Comparison of ENCODE assay signal across 19 cellular contexts in the genomic region with DNA sequence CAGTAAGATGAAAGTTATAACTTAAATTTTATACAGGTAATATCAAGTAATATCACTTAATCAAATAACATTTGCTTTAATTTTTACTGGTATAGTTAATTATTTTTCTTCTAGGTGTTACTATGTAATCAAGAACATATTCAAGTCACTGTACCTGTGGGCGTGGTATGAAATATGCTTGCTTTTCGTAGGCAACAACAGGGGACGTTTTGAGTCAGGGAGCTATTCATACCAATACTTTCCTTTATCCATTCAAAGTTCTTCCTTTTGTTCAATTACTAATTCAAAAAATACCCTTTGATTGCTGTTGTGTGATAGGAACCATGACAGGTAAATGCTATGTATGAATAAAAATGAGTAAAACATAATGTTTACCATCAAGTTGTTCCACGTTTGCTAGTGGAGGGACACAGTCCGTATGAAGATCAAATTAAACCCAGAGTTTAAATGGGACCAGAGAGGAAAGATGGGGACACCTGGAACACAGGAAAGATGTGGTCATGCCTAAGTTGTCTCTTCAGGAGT.
DNase-seq lines count a peak whose midpoint lies in the region; ATAC-seq and TF ChIP-seq lines count a peak whose summit lies in the region.
"Had no signal": no experiment of that assay in that cellular context is flagged by ENCODE, and none has a peak within 500 bp of the region (broad histone marks: within the 10 kb centered on the region; RNA-seq: fewer than 3 reads in every experiment).

No MANE protein-coding gene starts in this region.

- H3K27ac ChIP-seq in H9 (ENCODE audit: insufficient read length, low read depth, low read length): no peak overlapping the region
- H3K27ac ChIP-seq: SJCRH30 had no signal

- H2BK120ac ChIP-seq in H9 (ENCODE audit: low read depth, low read length, poor library complexity, severe bottlenecking): no peak overlapping the region

- no peak overlapping the region for H3K23ac ChIP-seq in H9 (ENCODE audit: insufficient read length, low read depth, low read length)

- no peak overlapping the region for H3K4me2 ChIP-seq in H9 (ENCODE audit: insufficient read depth, insufficient read length, low read length)

- H3K9me3 ChIP-seq in H9 (ENCODE audit: control insufficient read depth, low read depth, low read length): no peaks in the 10 kb centered on the region
- H3K9me3 ChIP-seq: Caco-2, SJCRH30 had no signal

- H3K4me3 Mint-ChIP-seq in activated T-cell treated with anti-CD3 and anti-CD28 coated beads, Interleukin-2, amount 50 U/mL, for 72 hours: peak overlapping the region in 1 of 2 donors; percentile 29
- H3K4me3 Mint-ChIP-seq in stimulated activated naive CD8-positive, alpha-beta T cell treated with anti-CD3 and anti-CD28 coated beads, Interleukin-15, amount 100 ng/mL, for 72 hours: no peak overlapping the region
- H3K4me3 Mint-ChIP-seq in H9: no peak overlapping the region
- H3K4me3 Mint-ChIP-seq: CD4-positive, alpha-beta memory T cell had no signal

- H3K4ac ChIP-seq in H9 (ENCODE audit: low read depth, low read length): no peak overlapping the region

- H3K4me1 ChIP-seq in H9 (ENCODE audit: insufficient read depth, low read length): no peaks in the 10 kb centered on the region
- H3K4me1 ChIP-seq: Caco-2, SJCRH30 had no signal

- peak; percentile 70 to 77 for ATAC-seq in activated T-cell treated with anti-CD3 and anti-CD28 coated beads, Interleukin-2, amount 50 U/mL, for 72 hours (replicated peaks in 1 of 2)
- peak; percentile 33 for ATAC-seq in stimulated activated naive CD8-positive, alpha-beta T cell treated with anti-CD3 and anti-CD28 coated beads, Interleukin-15, amount 100 ng/mL, for 72 hours
- ATAC-seq in stimulated activated naive CD8-positive, alpha-beta T cell treated with anti-CD3 and anti-CD28 coated beads, Interleukin-15, Interleukin-2, amounts not matched to agents 100 U/mL and 50 U/mL, for 24 hours: no peak
- ATAC-seq in HG03520 (IDR thresholded peaks at IDR 0.05; ENCODE audit: unreplicated experiment): peak; percentile 47
- ATAC-seq in HG02588 (IDR thresholded peaks at IDR 0.05; ENCODE audit: unreplicated experiment): no peak
- ATAC-seq: HCT116 had no signal

- H3K79me2 ChIP-seq in H9 (ENCODE audit: insufficient read depth, low read length): no peaks in the 10 kb centered on the region

- H3K9ac ChIP-seq in H9 (ENCODE audit: extremely low read depth, insufficient read length, low read length): no peak overlapping the region

- no peak overlapping the region for H3T11ph ChIP-seq in H9 (ENCODE audit: low read length)

- H3K27me3 Mint-ChIP-seq in activated T-cell treated with anti-CD3 and anti-CD28 coated beads, Interleukin-2, amount 50 U/mL, for 72 hours (ENCODE audit: low read depth): no peaks in the 10 kb centered on the region
- H3K27me3 Mint-ChIP-seq in stimulated activated naive CD8-positive, alpha-beta T cell treated with anti-CD3 and anti-CD28 coated beads, Interleukin-15, amount 100 ng/mL, for 72 hours: no peaks in the 10 kb centered on the region
- no peaks in the 10 kb centered on the region for H3K27me3 Mint-ChIP-seq in H9 (ENCODE audit: low read depth)

- no peaks in the 10 kb centered on the region for H3K9me3 Mint-ChIP-seq in activated T-cell treated with anti-CD3 and anti-CD28 coated beads, Interleukin-2, amount 50 U/mL, for 72 hours
- no peaks in the 10 kb centered on the region for H3K9me3 Mint-ChIP-seq in stimulated activated naive CD8-positive, alpha-beta T cell treated with anti-CD3 and anti-CD28 coated beads, Interleukin-15, amount 100 ng/mL, for 72 hours
- H3K9me3 Mint-ChIP-seq in H9: no peaks in the 10 kb centered on the region
- H3K9me3 Mint-ChIP-seq: CD4-positive, alpha-beta memory T cell had no signal

- TF ChIP-seq CTCF in H9 (conservative IDR thresholded peaks at IDR 0.05): no peak

- H2AK5ac ChIP-seq in H9 (ENCODE audit: insufficient read length, low read length): no peak overlapping the region

- no peak overlapping the region for H3K18ac ChIP-seq in H9 (ENCODE audit: insufficient read length, low read depth, low read length)

- peak; percentile 28 to 52 for DNase-seq in activated T-cell treated with anti-CD3 and anti-CD28 coated beads, Interleukin-2, amount 50 U/mL, for 72 hours
- DNase-seq in activated T-cell treated with anti-CD3 and anti-CD28 coated beads for 4 hours: no peak
- no peak for DNase-seq in stimulated activated naive CD8-positive, alpha-beta T cell treated with anti-CD3 and anti-CD28 coated beads, Interleukin-15, amount 100 ng/mL, for 72 hours
- no peak for DNase-seq in stimulated activated naive CD8-positive, alpha-beta T cell treated with anti-CD3 and anti-CD28 coated beads, Interleukin-15, Interleukin-2, amounts not matched to agents 100 U/mL and 50 U/mL, for 24 hours
- DNase-seq in H9: no peak
- DNase-seq: Caco-2; CD4-positive, alpha-beta memory T cell; DND-41; GOT3; Kasumi-1; NCI-H1694 treated with DMSO at 0.1 percent for 48 hours; NCI-H2081 treated with DMSO at 0.1 percent for 48 hours; NCI-H2171 treated with DMSO at 0.1 percent for 48 hours; NCI-H526; OCI-M1; SJCRH30 had no signal

- H4K91ac ChIP-seq in H9 (ENCODE audit: insufficient read length, low read depth, low read length): no peak overlapping the region

- H3K23me2 ChIP-seq in H9 (ENCODE audit: insufficient read length, low read depth, low read length, poor library complexity, severe bottlenecking): no peaks in the 10 kb centered on the region

- H2BK20ac ChIP-seq in H9 (ENCODE audit: low read depth, low read length, poor library complexity, severe bottlenecking): no peak overlapping the region

- H2BK5ac ChIP-seq in H9 (ENCODE audit: insufficient read length, low read length): no peak overlapping the region

- H3K27me3 ChIP-seq in H9 (ENCODE audit: insufficient read depth, low read length): no peaks in the 10 kb centered on the region
- H3K27me3 ChIP-seq: SJCRH30 had no signal

- no peak overlapping the region for H4K5ac ChIP-seq in H9 (ENCODE audit: insufficient read length, low read depth, low read length)

- peaks cover 41% of the 10 kb centered on the region for H3K4me1 Mint-ChIP-seq in activated T-cell treated with anti-CD3 and anti-CD28 coated beads, Interleukin-2, amount 50 U/mL, for 72 hours (ENCODE audit: low read depth)
- H3K4me1 Mint-ChIP-seq in stimulated activated naive CD8-positive, alpha-beta T cell treated with anti-CD3 and anti-CD28 coated beads, Interleukin-15, amount 100 ng/mL, for 72 hours: peaks cover 15% of the 10 kb centered on the region
- no peaks in the 10 kb centered on the region for H3K4me1 Mint-ChIP-seq in H9

- H4K8ac ChIP-seq in H9 (replicated peaks; ENCODE audit: insufficient read length, low read depth, low read length): no peak overlapping the region

- H3K79me1 ChIP-seq in H9 (ENCODE audit: insufficient read depth, low read depth, low read length, poor library complexity, severe bottlenecking): no peaks in the 10 kb centered on the region

- peaks cover 0 to 2% of the 10 kb centered on the region in 2 donors for H3K36me3 Mint-ChIP-seq in activated T-cell treated with anti-CD3 and anti-CD28 coated beads, Interleukin-2, amount 50 U/mL, for 72 hours (ENCODE audit: insufficient read depth in 2 of 2)
- H3K36me3 Mint-ChIP-seq in H9 (ENCODE audit: insufficient read depth in 1 of 3, low read depth in 3 of 3): no peaks in the 10 kb centered on the region
- H3K36me3 Mint-ChIP-seq: CD4-positive, alpha-beta memory T cell had no signal

- no CpG with 5 or more reads among the region's 5 CpGs for WGBS in H9 (ENCODE audit: extremely low coverage, insufficient read length, low lambda C conversion rate)

- H2BK12ac ChIP-seq in H9 (ENCODE audit: insufficient read length, low read depth, low read length): no peak overlapping the region

- H2AFZ ChIP-seq in H9 (ENCODE audit: low read length): no peak overlapping the region

- no peak overlapping the region for H2BK15ac ChIP-seq in H9 (ENCODE audit: low read depth, low read length)

- peak overlapping the region; percentile 70 for H3K27ac Mint-ChIP-seq in activated T-cell treated with anti-CD3 and anti-CD28 coated beads, Interleukin-2, amount 50 U/mL, for 72 hours
- no peak overlapping the region for H3K27ac Mint-ChIP-seq in stimulated activated naive CD8-positive, alpha-beta T cell treated with anti-CD3 and anti-CD28 coated beads, Interleukin-15, amount 100 ng/mL, for 72 hours
- H3K27ac Mint-ChIP-seq in H9: no peak overlapping the region
- H3K27ac Mint-ChIP-seq: CD4-positive, alpha-beta memory T cell had no signal

- H3K56ac ChIP-seq in H9 (ENCODE audit: insufficient read length, low read depth, low read length): no peak overlapping the region

- no peak overlapping the region for H3K14ac ChIP-seq in H9 (ENCODE audit: insufficient read depth, low read length)

- H4K20me1 ChIP-seq in H9 (ENCODE audit: control insufficient read depth, insufficient read depth, insufficient read length): no peaks in the 10 kb centered on the region

Comparison
In these comparisons a context has a peak if more than half of its experiments do, and no peak if none do; other contexts are left out.
1. ATAC-seq: peak in activated T-cell treated with anti-CD3 and anti-CD28 coated beads, Interleukin-2, amount 50 U/mL, for 72 hours (2 of 2), stimulated activated naive CD8-positive, alpha-beta T cell treated with anti-CD3 and anti-CD28 coated beads, Interleukin-15, amount 100 ng/mL, for 72 hours (single experiment) and HG03520 (single experiment); none in stimulated activated naive CD8-positive, alpha-beta T cell treated with anti-CD3 and anti-CD28 coated beads, Interleukin-15, Interleukin-2, amounts not matched to agents 100 U/mL and 50 U/mL, for 24 hours (single experiment) and HG02588 (single experiment).
2. DNase-seq: peak in activated T-cell treated with anti-CD3 and anti-CD28 coated beads, Interleukin-2, amount 50 U/mL, for 72 hours (2 of 2); none in activated T-cell treated with anti-CD3 and anti-CD28 coated beads for 4 hours (single experiment), stimulated activated naive CD8-positive, alpha-beta T cell treated with anti-CD3 and anti-CD28 coated beads, Interleukin-15, amount 100 ng/mL, for 72 hours (0 of 2), stimulated activated naive CD8-positive, alpha-beta T cell treated with anti-CD3 and anti-CD28 coated beads, Interleukin-15, Interleukin-2, amounts not matched to agents 100 U/mL and 50 U/mL, for 24 hours (single experiment) and H9 (single experiment).